ENCODE assay signal across 8 cellular contexts in genomic region chr4:40994326-40994725, GRCh38.
DNase-seq lines count a peak whose midpoint lies in the region; ATAC-seq, FAIRE-seq and TF ChIP-seq lines count a peak whose summit lies in the region.
"Not testable (repeated sequence)": the region's sequence is repeated elsewhere in the genome, so short reads cannot be mapped to it uniquely, and the experiment has no call there.

No MANE protein-coding gene starts in this region.

- peaks cover 28% of the 10 kb centered on the region for H3K36me3 ChIP-seq in OCI-LY7 (ENCODE audit: insufficient read depth, low read length)

- not testable (repeated sequence) for TF ChIP-seq RAD21 in A549 (conservative IDR thresholded peaks at IDR 0.05 in 1 of 2, IDR thresholded peaks at IDR 0.05 in 1 of 2)

- peak in 1 of 2 experiments; percentile 45; a peak in 3 of 6 replicates for ATAC-seq in A549

- H3K4me3 ChIP-seq in A549; OCI-LY7 (ENCODE audit: low read depth, low read length, poor library complexity, severe bottlenecking); cardiac fibroblast (replicated peaks in 1 of 2; ENCODE audit: low read depth in 2 of 2, low read length in 2 of 2): not testable (repeated sequence)

- not testable (repeated sequence) for H4K20me1 ChIP-seq in OCI-LY7 (ENCODE audit: insufficient read depth, low read length)

- DNase-seq in A549 (ENCODE audit: low read depth in 1 of 2, low spot score in 1 of 2) (peak in 1 of 2 experiments; percentile 62), ELR (ENCODE audit: low read depth) (peak; percentile 83), HTR-8/SVneo (ENCODE audit: insufficient read length, low spot score) (peak; percentile 36), T1000 (lab: John Stamatoyannopoulos, UW) (peak; percentile 82), cardiac fibroblast (ENCODE audit: low read depth in 2 of 2) (peak; percentile 58 to 68), fibroblast of peridontal ligament (ENCODE audit: extremely low read depth) (peak; percentile 49), myocyte (ENCODE audit: low read depth) (peak; percentile 57)
- DNase-seq in OCI-LY7 (ENCODE audit: low spot score), result not testable (repeated sequence)

- not testable (repeated sequence) for H3K79me2 ChIP-seq in OCI-LY7 (ENCODE audit: insufficient read depth, low read depth, low read length)

- intact Hi-C loops in OCI-LY7 (cut with micrococcal nuclease; ENCODE audit: unreplicated experiment), result loop anchor here (5.0 to 10.0 kb wide), 7 partner anchors 337 to 1962 kb away; partner anchors contain the start of genes RHOH and TMEM156

- H3K4me1 ChIP-seq in A549 (peaks cover 76% of the 10 kb centered on the region), OCI-LY7 (ENCODE audit: insufficient read depth, low read length, poor library complexity, severe bottlenecking) (peaks cover 87% of the 10 kb centered on the region)

- not testable (repeated sequence) for H3K9me2 ChIP-seq in OCI-LY7 (ENCODE audit: insufficient read depth, low read length)

- not testable (repeated sequence) for TF ChIP-seq EP300 in A549 (IDR thresholded peaks at IDR 0.05)

- TF ChIP-seq POLR2A in A549 (IDR thresholded peaks at IDR 0.05; ENCODE audit: low read length), result not testable (repeated sequence)

- POLR2A ChIA-PET in A549 (lab: Yijun Ruan, JAX), result not testable (repeated sequence)
- POLR2A ChIA-PET in OCI-LY7 (lab: Charles Lee), result interaction anchor here (0.6 to 10.8 kb wide), 5 partner anchors 8 to 193 kb away, joined by 3 to 127 read pairs (median 3); no protein-coding TSS in a partner anchor

- BruUV-seq in OCI-LY7 (replicated peaks; lab: Mats Ljungman, UMichigan), result not testable (repeated sequence)

- FAIRE-seq in A549 (lab: Jason Lieb, UNC); HTR-8/SVneo (lab: Jason Lieb, UNC): not testable (repeated sequence)

- not testable (repeated sequence) for TF ChIP-seq CTCF in A549 (IDR thresholded peaks at IDR 0.05); OCI-LY7 (conservative IDR thresholded peaks at IDR 0.05; ENCODE audit: low read length); cardiac fibroblast (IDR thresholded peaks at IDR 0.05; ENCODE audit: low read depth, low read length)

- H2AFZ ChIP-seq in OCI-LY7 (ENCODE audit: low read length), result not testable (repeated sequence)

- H3K4me2 ChIP-seq in A549, result peak overlapping the region; percentile 63
- H3K4me2 ChIP-seq in OCI-LY7 (ENCODE audit: low read length), result peak overlapping the region; percentile 2; the same call in 1 of the 2 replicates

- CTCF ChIA-PET in A549 (lab: Yijun Ruan, JAX), result interaction anchor here (0.6 to 1.2 kb wide), 4 partner anchors 11 to 161 kb away, joined by 3 to 5 read pairs (median 4); no protein-coding TSS in a partner anchor
- CTCF ChIA-PET in OCI-LY7 (lab: Charles Lee; ENCODE audit: unreplicated experiment), result interaction anchor here (1.1 kb wide), 1 partner anchor 15 kb away, joined by 3 read pairs; no protein-coding TSS in a partner anchor

- H3K27ac ChIP-seq in A549 (peak overlapping the region; percentile 78 to 89), OCI-LY7 (ENCODE audit: low read depth, low read length, poor library complexity, severe bottlenecking) (peak overlapping the region; percentile 100)

- not testable (repeated sequence) for H3K9me3 ChIP-seq in A549
- H3K9me3 ChIP-seq in OCI-LY7 (ENCODE audit: low read length), result peaks cover 22% of the 10 kb centered on the region; the same call in 1 of the 2 replicates

- WGBS in A549 (ENCODE audit: missing lambda C conversion rate), result 12% methylated on average over 4 of the region's 4 CpGs

TF ChIP-seq in A549, 52 proteins besides CTCF, POLR2A, EP300 and RAD21:
- TF ChIP-seq FOSL2 (IDR thresholded peaks at IDR 0.05), result not testable (repeated sequence)
- TF ChIP-seq FOSL2 (CRISPR knock-in tag; IDR thresholded peaks at IDR 0.05) (peak; percentile 70), MAX (IDR thresholded peaks at IDR 0.05) (0 out of 2 replicates have a peak, but pooled peaks have one; percentile 24), JUNB (IDR thresholded peaks at IDR 0.05) (peak; percentile 65)
